ENCODE assay signal across 8 cellular contexts in genomic region chr3:179811321-179812095, GRCh38.
DNase-seq lines count a peak whose midpoint lies in the region; ATAC-seq, FAIRE-seq and TF ChIP-seq lines count a peak whose summit lies in the region.

No MANE protein-coding gene starts in this region.

- H3K9me3 Mint-ChIP-seq in effector memory CD8-positive, alpha-beta T cell, result no peaks in the 10 kb centered on the region
- H3K9me3 Mint-ChIP-seq in memory B cell, result no peaks in the 10 kb centered on the region

- TF ChIP-seq CTCF in A549 (IDR thresholded peaks at IDR 0.05) (peak; percentile 59), GM12873 (IDR thresholded peaks at IDR 0.05; ENCODE audit: insufficient read depth, low read depth, low read length, missing control alignments) (peak; percentile 69), HEK293 (tag by site-specific recombination; IDR thresholded peaks at IDR 0.05) (no peak)

- no peaks in the 10 kb centered on the region for H3K36me3 ChIP-seq in HEK293 (ENCODE audit: control insufficient read depth in 2 of 2, insufficient read depth in 1 of 2, low read length in 2 of 2)

- no peak for TF ChIP-seq POLR2A in A549 (IDR thresholded peaks at IDR 0.05; ENCODE audit: low read length)

- no peak overlapping the region for H3K27ac ChIP-seq in A549
- H3K27ac ChIP-seq in HEK293 (ENCODE audit: extremely low read depth, low read depth, low read length), result no peak overlapping the region

- H3K27ac Mint-ChIP-seq in effector memory CD8-positive, alpha-beta T cell, result peak overlapping the region in 1 of 2 donors; percentile 1
- H3K27ac Mint-ChIP-seq in memory B cell, result peak overlapping the region; percentile 24

- H3K4me3 ChIP-seq in A549, result no peak overlapping the region
- H3K4me3 ChIP-seq in HEK293 (ENCODE audit: low read depth, low read length), result no peak overlapping the region

- no peaks in the 10 kb centered on the region for H3K9me3 ChIP-seq in A549
- H3K9me3 ChIP-seq in HEK293 (ENCODE audit: control insufficient read depth, insufficient read depth, low read depth, low read length), result no peaks in the 10 kb centered on the region

- H3K4me1 Mint-ChIP-seq in effector memory CD8-positive, alpha-beta T cell (ENCODE audit: low read depth in 2 of 2), result no peaks in the 10 kb centered on the region
- H3K4me1 Mint-ChIP-seq in memory B cell, result peaks cover 7% of the 10 kb centered on the region

- FAIRE-seq in A549 (lab: Jason Lieb, UNC), result no peak

- peak overlapping the region; percentile 38; the same call in 2 of the 3 replicates for H3K4me2 ChIP-seq in A549

- H3K4me1 ChIP-seq in A549 (no peaks in the 10 kb centered on the region), HEK293 (ENCODE audit: control insufficient read depth, insufficient read depth, low read length) (no peaks in the 10 kb centered on the region)

- WGBS in A549 (ENCODE audit: missing lambda C conversion rate), result 8% methylated on average over 9 of the region's 9 CpGs

- no peaks in the 10 kb centered on the region for H3K36me3 Mint-ChIP-seq in effector memory CD8-positive, alpha-beta T cell (ENCODE audit: insufficient read depth)
- H3K36me3 Mint-ChIP-seq in memory B cell, result no peaks in the 10 kb centered on the region

- ATAC-seq in A549, result peak; percentile 87 to 94
- ATAC-seq in effector memory CD8-positive, alpha-beta T cell (replicated peaks), result peak; percentile 24
- peak; percentile 48 for ATAC-seq in memory B cell (ENCODE audit: low read depth)

- POLR2A ChIA-PET in A549 (lab: Yijun Ruan, JAX) (no interaction called here), HEK293 (lab: Yijun Ruan, JAX) (interaction anchor here (0.6 kb wide), 1 partner anchor 791 kb away, joined by 3 read pairs; no protein-coding TSS in a partner anchor)

- TF ChIP-seq RAD21 in A549 (conservative IDR thresholded peaks at IDR 0.05 in 1 of 2, IDR thresholded peaks at IDR 0.05 in 1 of 2), result peak; percentile 69 to 82

- CTCF ChIA-PET in A549 (lab: Yijun Ruan, JAX), result interaction anchor here (0.7 to 2.2 kb wide), 12 partner anchors 9 to 795 kb away, joined by 3 to 8 read pairs (median 3); no protein-coding TSS in a partner anchor
- CTCF ChIA-PET in HEK293 (lab: Yijun Ruan, JAX), result interaction anchor here (0.6 to 1.9 kb wide), 27 partner anchors 9 to 1179 kb away, joined by 3 to 13 read pairs (median 4); no protein-coding TSS in a partner anchor

- TF ChIP-seq EP300 in A549 (IDR thresholded peaks at IDR 0.05), result no peak

- no peak overlapping the region for H3K4me3 Mint-ChIP-seq in effector memory CD8-positive, alpha-beta T cell
- no peak overlapping the region for H3K4me3 Mint-ChIP-seq in memory B cell

- no peaks in the 10 kb centered on the region for H3K27me3 Mint-ChIP-seq in effector memory CD8-positive, alpha-beta T cell
- no peaks in the 10 kb centered on the region for H3K27me3 Mint-ChIP-seq in memory B cell

- DNase-seq in A549 (ENCODE audit: low read depth in 1 of 2, low spot score in 1 of 2), result peak; percentile 11 to 68
- DNase-seq in LoVo (ENCODE audit: low spot score), result peak; percentile 33
- DNase-seq in RKO (ENCODE audit: low spot score), result peak; percentile 88
- DNase-seq in effector memory CD8-positive, alpha-beta T cell, result no peak
- peak in 1 of 2 donors; percentile 3 for DNase-seq in memory B cell (ENCODE audit: low spot score in 2 of 2)
- no peak for DNase-seq in DMS79 (lab: John Stamatoyannopoulos, UW)

TF ChIP-seq in A549, 52 proteins besides CTCF, POLR2A, EP300 and RAD21:
- TF ChIP-seq SMC3 (IDR thresholded peaks at IDR 0.05) (peak; percentile 50; the same call in 2 of the 3 replicates), HDAC2 (IDR thresholded peaks at IDR 0.05) (no peak)

TF ChIP-seq in HEK293, 187 proteins besides CTCF, POLR2A, EP300 and RAD21:
- TF ChIP-seq TRIM28 (IDR thresholded peaks at IDR 0.05; ENCODE audit: borderline replicate concordance, low read length), result peak; percentile 60; the same call in 1 of the 2 replicates
- peak; percentile 57 for TF ChIP-seq ZNF654 (tag by site-specific recombination; IDR thresholded peaks at IDR 0.05; ENCODE audit: low read depth)
- no peak for TF ChIP-seq ZSCAN5A (tag by site-specific recombination; IDR thresholded peaks at IDR 0.05)
- TF ChIP-seq KLF1 (tag by site-specific recombination; IDR thresholded peaks at IDR 0.05), result no peak
- TF ChIP-seq ZNF341 (tag by site-specific recombination; IDR thresholded peaks at IDR 0.05; ENCODE audit: low read depth), result no peak
- TF ChIP-seq ZSCAN30 (tag by site-specific recombination; IDR thresholded peaks at IDR 0.05), result no peak

Comparison
In these comparisons a context has a peak if more than half of its experiments do, and no peak if none do; other contexts are left out.
1. ATAC-seq: peak in every context shown above with its lines; median percentile 90 in A549; 48 in memory B cell; 24 in effector memory CD8-positive, alpha-beta T cell.
2. DNase-seq: peak in A549 (2 of 2), LoVo (single experiment) and RKO (single experiment); none in effector memory CD8-positive, alpha-beta T cell (0 of 3) and DMS79 (single experiment).
3. Of the 5 proteins assayed by ChIP-seq in both HEK293 and A549: peak only in HEK293: none; only in A549: CTCF; in both: none; in neither: 4.